Comparison of ENCODE assay signal across 6 cellular contexts in genomic region chr16:71561886-71562285, GRCh38. TPM values are rescaled to one million over a fixed set of nuclear protein-coding genes. Genes with fewer than 3 reads are reported as not detected.
"Had no signal": no experiment of that assay in that cellular context is flagged by ENCODE, and none has a peak within 500 bp of the region (broad histone marks: within the 10 kb centered on the region; RNA-seq: fewer than 3 reads in every experiment).

No MANE protein-coding gene starts in this region.

RNA-seq across cellular contexts. Expression of gene TAT, which starts 15.0 kb away (rescaled TPM):
- total RNA-seq: M059J, PC-3, SJSA1 had no signal
- polyA plus RNA-seq: SK-N-SH had no signal

RNA-seq across cellular contexts. Expression of gene CHST4, which starts 35.7 kb away (rescaled TPM):
- total RNA-seq: PC-3, Peyer's patch, Right ventricle myocardium superior, SJSA1 had no signal
